In the genomic region with DNA sequence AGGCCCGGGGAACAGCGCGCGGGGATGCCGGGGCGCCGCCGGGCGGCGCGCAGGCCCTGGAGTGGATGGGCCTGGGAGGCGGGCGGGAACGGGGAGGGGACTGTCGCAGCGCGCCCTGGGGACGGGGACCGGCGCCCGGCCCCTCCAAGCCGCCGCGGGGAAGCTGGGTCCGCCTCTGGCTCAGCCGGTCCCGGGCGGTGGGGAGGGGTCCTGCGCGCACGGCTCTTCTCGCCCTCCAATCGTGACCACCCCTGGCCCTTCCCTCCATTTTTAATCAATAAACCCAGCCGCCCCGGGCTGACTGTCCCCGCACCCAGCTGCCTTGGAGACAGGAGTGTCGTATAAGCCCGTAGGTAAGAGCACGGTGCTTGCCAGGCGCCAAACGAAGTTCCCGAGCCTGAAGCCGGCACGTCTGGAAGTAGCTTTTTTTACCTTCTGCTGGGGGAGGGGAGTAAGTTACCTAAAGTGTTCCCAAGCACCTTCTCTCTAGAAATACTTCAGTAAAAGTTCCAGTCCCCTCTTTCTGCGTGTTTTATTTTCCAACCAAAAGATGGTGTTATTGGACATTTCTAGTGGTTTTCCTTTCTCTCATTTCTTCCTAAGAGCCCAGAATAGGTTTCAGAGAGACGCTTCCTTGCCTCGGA, we compare ENCODE assay signal across 1 cellular context.
TF ChIP-seq lines count a peak whose summit lies in the region.

No MANE protein-coding gene starts in this region.

TF ChIP-seq in HepG2, 621 proteins besides CTCF, POLR2A, EP300 and RAD21 (continued from another document and continues in another):
- TF ChIP-seq TFAP4 (IDR thresholded peaks at IDR 0.05; ENCODE audit: borderline replicate concordance, low read depth) (no peak), ZNF512 (CRISPR knock-in tag; IDR thresholded peaks at IDR 0.05) (no peak), MED13 (CRISPR knock-in tag; IDR thresholded peaks at IDR 0.05) (peak; percentile 54; the same call in 1 of the 2 replicates), RFXAP (CRISPR knock-in tag; IDR thresholded peaks at IDR 0.05; ENCODE audit: borderline replicate concordance) (0 out of 2 replicates have a peak, but pooled peaks have one; percentile 32), ZNF567 (CRISPR knock-in tag; IDR thresholded peaks at IDR 0.05; ENCODE audit: borderline replicate concordance) (0 out of 2 replicates have a peak, but pooled peaks have one; percentile 87), ZNF850 (CRISPR knock-in tag; conservative IDR thresholded peaks at IDR 0.05) (0 out of 2 replicates have a peak, but pooled peaks have one; percentile 66), BCL3 (CRISPR knock-in tag; IDR thresholded peaks at IDR 0.05) (peak; percentile 32; the same call in 1 of the 2 replicates), ZNF777 (CRISPR knock-in tag; IDR thresholded peaks at IDR 0.05) (peak; percentile 64), RBFOX2 (IDR thresholded peaks at IDR 0.05; ENCODE audit: low read depth, low read length) (peak; percentile 5; the same call in 1 of the 2 replicates), ZNF547 (CRISPR knock-in tag; IDR thresholded peaks at IDR 0.05) (0 out of 2 replicates have a peak, but pooled peaks have one; percentile 48), TAF15 (IDR thresholded peaks at IDR 0.05; ENCODE audit: low read depth, low read length, poor library complexity, severe bottlenecking) (peak; percentile 83), ZSCAN12 (CRISPR knock-in tag; IDR thresholded peaks at IDR 0.05) (no peak), FOSL1 (CRISPR knock-in tag; IDR thresholded peaks at IDR 0.05; ENCODE audit: borderline replicate concordance) (no peak), HNRNPLL (IDR thresholded peaks at IDR 0.05; ENCODE audit: low read depth, low read length, poor library complexity, severe bottlenecking) (peak; percentile 55), SNAPC4 (CRISPR knock-in tag; IDR thresholded peaks at IDR 0.05) (peak; percentile 31; the same call in 1 of the 2 replicates), ISX (CRISPR knock-in tag; conservative IDR thresholded peaks at IDR 0.05) (peak; percentile 9; the same call in 1 of the 2 replicates), ZNF550 (CRISPR knock-in tag; IDR thresholded peaks at IDR 0.05; ENCODE audit: borderline replicate concordance) (no peak), BRD4 (CRISPR knock-in tag; IDR thresholded peaks at IDR 0.05) (peak; percentile 69; the same call in 1 of the 2 replicates), BCLAF1 (IDR thresholded peaks at IDR 0.05) (no peak), BCL6 (CRISPR knock-in tag; IDR thresholded peaks at IDR 0.05) (no peak), ZBTB20 (CRISPR knock-in tag; IDR thresholded peaks at IDR 0.05; ENCODE audit: borderline replicate concordance, low read depth) (no peak), PRDM4 (CRISPR knock-in tag; IDR thresholded peaks at IDR 0.05; ENCODE audit: borderline replicate concordance) (no peak), XRCC5 (optimal IDR thresholded peaks at IDR 0.05; ENCODE audit: low read length) (no peak), GABPB1 (CRISPR knock-in tag; IDR thresholded peaks at IDR 0.05) (peak; percentile 59; the same call in 1 of the 2 replicates), ZNF362 (CRISPR knock-in tag; IDR thresholded peaks at IDR 0.05; ENCODE audit: borderline replicate concordance) (0 out of 2 replicates have a peak, but pooled peaks have one; percentile 17), ZBTB37 (CRISPR knock-in tag; IDR thresholded peaks at IDR 0.05) (no peak)
- TF ChIP-seq, protein P1, sequence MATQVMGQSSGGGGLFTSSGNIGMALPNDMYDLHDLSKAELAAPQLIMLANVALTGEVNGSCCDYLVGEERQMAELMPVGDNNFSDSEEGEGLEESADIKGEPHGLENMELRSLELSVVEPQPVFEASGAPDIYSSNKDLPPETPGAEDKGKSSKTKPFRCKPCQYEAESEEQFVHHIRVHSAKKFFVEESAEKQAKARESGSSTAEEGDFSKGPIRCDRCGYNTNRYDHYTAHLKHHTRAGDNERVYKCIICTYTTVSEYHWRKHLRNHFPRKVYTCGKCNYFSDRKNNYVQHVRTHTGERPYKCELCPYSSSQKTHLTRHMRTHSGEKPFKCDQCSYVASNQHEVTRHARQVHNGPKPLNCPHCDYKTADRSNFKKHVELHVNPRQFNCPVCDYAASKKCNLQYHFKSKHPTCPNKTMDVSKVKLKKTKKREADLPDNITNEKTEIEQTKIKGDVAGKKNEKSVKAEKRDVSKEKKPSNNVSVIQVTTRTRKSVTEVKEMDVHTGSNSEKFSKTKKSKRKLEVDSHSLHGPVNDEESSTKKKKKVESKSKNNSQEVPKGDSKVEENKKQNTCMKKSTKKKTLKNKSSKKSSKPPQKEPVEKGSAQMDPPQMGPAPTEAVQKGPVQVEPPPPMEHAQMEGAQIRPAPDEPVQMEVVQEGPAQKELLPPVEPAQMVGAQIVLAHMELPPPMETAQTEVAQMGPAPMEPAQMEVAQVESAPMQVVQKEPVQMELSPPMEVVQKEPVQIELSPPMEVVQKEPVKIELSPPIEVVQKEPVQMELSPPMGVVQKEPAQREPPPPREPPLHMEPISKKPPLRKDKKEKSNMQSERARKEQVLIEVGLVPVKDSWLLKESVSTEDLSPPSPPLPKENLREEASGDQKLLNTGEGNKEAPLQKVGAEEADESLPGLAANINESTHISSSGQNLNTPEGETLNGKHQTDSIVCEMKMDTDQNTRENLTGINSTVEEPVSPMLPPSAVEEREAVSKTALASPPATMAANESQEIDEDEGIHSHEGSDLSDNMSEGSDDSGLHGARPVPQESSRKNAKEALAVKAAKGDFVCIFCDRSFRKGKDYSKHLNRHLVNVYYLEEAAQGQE (IDR thresholded peaks at IDR 0.05; ENCODE audit: borderline replicate concordance in 1 of 2, low read depth in 1 of 2, low read length in 2 of 2): 0 out of 4 replicates have a peak, but pooled peaks of 1 of the 2 experiments have one; percentile 15
